In the genomic region with DNA sequence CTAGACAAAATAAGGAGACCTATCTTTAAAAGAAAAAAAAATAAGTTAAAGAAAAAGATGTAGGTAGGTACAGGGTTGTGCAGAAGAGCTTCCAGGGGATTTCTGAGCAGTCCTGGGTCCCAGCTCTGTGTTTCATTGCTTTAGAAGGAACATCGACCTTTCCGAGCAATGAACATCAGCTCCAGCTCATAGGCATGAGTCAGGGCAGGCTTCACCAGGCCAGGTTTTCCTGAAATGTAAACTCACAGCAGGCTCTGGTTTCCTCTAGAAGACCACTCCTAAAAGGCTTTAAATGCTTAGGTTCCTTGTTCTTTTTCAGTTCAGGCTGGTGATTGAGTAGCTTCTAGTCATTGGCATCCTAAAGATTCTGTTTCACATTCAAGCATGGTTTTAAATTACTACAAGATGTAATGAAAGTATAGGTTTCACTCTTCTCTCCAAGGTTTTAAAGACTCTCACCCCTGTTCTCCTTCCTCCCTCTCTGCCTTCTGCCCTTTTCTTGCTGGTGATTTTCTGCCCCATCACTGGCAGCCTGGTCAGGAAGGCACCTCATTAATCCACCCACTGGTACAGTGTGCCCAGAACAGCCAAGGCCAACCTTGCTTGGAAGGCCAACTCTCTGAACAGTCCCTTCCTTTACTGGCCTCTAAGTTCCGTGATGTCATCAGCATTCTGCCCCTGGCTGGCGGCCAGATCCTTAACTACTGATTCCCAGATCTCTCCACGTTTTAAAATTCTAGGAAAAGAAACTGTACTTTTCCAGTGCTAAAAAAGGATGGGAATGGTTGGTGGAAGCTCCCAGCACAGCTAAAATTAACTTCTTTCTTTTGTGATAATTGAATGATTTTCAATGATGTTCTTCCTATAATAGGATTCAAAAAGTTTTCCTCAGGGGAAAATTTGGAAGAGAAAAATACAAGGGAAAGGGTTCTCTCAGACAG, we compare ENCODE assay signal across 10 cellular contexts.
DNase-seq lines count a peak whose midpoint lies in the region; ATAC-seq and TF ChIP-seq lines count a peak whose summit lies in the region.
"Had no signal": no experiment of that assay in that cellular context is flagged by ENCODE, and none has a peak within 500 bp of the region (broad histone marks: within the 10 kb centered on the region; RNA-seq: fewer than 3 reads in every experiment).

No MANE protein-coding gene starts in this region.

- no peak for TF ChIP-seq CTCF in upper lobe of left lung (IDR thresholded peaks at IDR 0.05)

- no peaks in the 10 kb centered on the region for H3K36me3 ChIP-seq in upper lobe of left lung

- ATAC-seq in upper lobe of left lung (ENCODE audit: low FRiP score in 2 of 2) (peak; percentile 58 to 70), GM21423 (IDR thresholded peaks at IDR 0.05; ENCODE audit: unreplicated experiment) (no peak)

- TF ChIP-seq POLR2A in upper lobe of left lung (IDR thresholded peaks at IDR 0.05): no peak

- peak overlapping the region; percentile 1 to 73 (median 51) for H3K27ac ChIP-seq in upper lobe of left lung

- peak in 3 of 4 donors; percentile 38 to 81 (median 61) for TF ChIP-seq EP300 in upper lobe of left lung (IDR thresholded peaks at IDR 0.05)

- H3K27me3 ChIP-seq in upper lobe of left lung: no peaks in the 10 kb centered on the region

- WGBS in upper lobe of left lung, 2 donors: 56 to 66% methylated on average over 5 of the region's 5 CpGs

- no peak overlapping the region for H3K4me3 ChIP-seq in upper lobe of left lung

- H3K4me1 ChIP-seq in upper lobe of left lung: peaks cover 13 to 16% (median 15%) of the 10 kb centered on the region in 4 donors

- peak; percentile 60 for DNase-seq in NCI-H2029 treated with DMSO at 0.1 percent for 48 hours (lab: John Stamatoyannopoulos, UW)
- no peak for DNase-seq in NCI-H2029 (lab: John Stamatoyannopoulos, UW)
- DNase-seq in dedifferentiated amniotic fluid mesenchymal stem cell (ENCODE audit: extremely low spot score): peak; percentile 85
- DNase-seq in medulla oblongata (ENCODE audit: extremely low spot score): peak; percentile 69
- peak in 1 of 2 donors; percentile 49 for DNase-seq in upper lobe of left lung
- no peak for DNase-seq in islet precursor cell
- DNase-seq in NCI-H1105 treated with DMSO at 0.1 percent for 48 hours (lab: John Stamatoyannopoulos, UW): no peak
- DNase-seq: hippocampal formation, KG1 had no signal

- no peaks in the 10 kb centered on the region for H3K9me3 ChIP-seq in upper lobe of left lung

Comparison
In these comparisons a context has a peak if more than half of its experiments do, and no peak if none do; other contexts are left out.
1. DNase-seq: peak in NCI-H2029 treated with DMSO at 0.1 percent for 48 hours (single experiment), dedifferentiated amniotic fluid mesenchymal stem cell (single experiment) and medulla oblongata (single experiment); none in NCI-H2029 (single experiment), islet precursor cell (single experiment) and NCI-H1105 treated with DMSO at 0.1 percent for 48 hours (single experiment).